ENCODE assay signal across 28 cellular contexts in the genomic region with DNA sequence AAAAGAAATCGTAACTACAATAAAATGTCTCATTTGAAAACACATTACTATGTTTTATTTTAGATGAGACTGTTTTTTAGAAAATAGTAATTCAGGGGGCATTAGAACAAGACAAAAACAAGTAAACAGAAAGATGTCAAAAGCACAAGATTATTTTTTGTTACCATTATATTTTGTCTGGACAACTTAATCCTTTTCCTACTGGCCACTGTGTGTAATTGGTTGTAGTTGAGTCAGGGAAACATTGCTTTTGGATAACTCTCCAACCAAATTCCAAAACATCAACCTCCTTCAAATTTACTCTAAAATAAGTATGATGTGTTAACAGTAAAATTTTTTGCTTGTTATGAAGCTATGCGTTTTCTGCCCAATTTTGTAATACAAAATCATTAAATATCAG.
"Had no signal": no experiment of that assay in that cellular context is flagged by ENCODE, and none has a peak within 500 bp of the region (broad histone marks: within the 10 kb centered on the region; RNA-seq: fewer than 3 reads in every experiment).

No MANE protein-coding gene starts in this region.

- H3K36me3 ChIP-seq: gastrocnemius medialis, heart left ventricle, ovary, sigmoid colon, spleen, tibial artery, upper lobe of right lung had no signal

- H3K27ac ChIP-seq: gastrocnemius medialis, heart left ventricle, hepatocyte, ovary, psoas muscle, spleen, testis, tibial artery, upper lobe of right lung, uterus had no signal

- H3K9me3 ChIP-seq: gastrocnemius medialis, heart left ventricle, mucosa of descending colon, ovary, psoas muscle, sigmoid colon, spleen, testis, tibial artery, upper lobe of right lung, uterus had no signal

- H3K4me3 ChIP-seq: gastrocnemius medialis, heart left ventricle, hepatocyte, lung, mucosa of descending colon, ovary, psoas muscle, sigmoid colon, spleen, testis, tibial artery, upper lobe of right lung, uterus had no signal

- H2AFZ ChIP-seq: hepatocyte had no signal

- H3K36me3 Mint-ChIP-seq: memory B cell; naive B cell; natural killer cell treated with Interleukin-12 subunit alpha and Interleukin-12 subunit beta and Interleukin-15 and Interleukin-18, amount 100 ng/mL, for 72 hours; stimulated activated memory B cell treated with anti-CD40 and anti-IgM and Interleukin-4, amounts not matched to agents 10 μg/mL and 1 μg/mL and 100 μg/mL, for 72 hours had no signal

- H3K27me3 ChIP-seq: ovary, testis, uterus had no signal

- H3K27ac Mint-ChIP-seq: effector memory CD8-positive, alpha-beta T cell; memory B cell; naive B cell; natural killer cell treated with Interleukin-12 subunit alpha and Interleukin-12 subunit beta and Interleukin-15 and Interleukin-18, amount 100 ng/mL, for 72 hours; stimulated activated memory B cell treated with anti-CD40 and anti-IgM and Interleukin-4, amounts not matched to agents 10 μg/mL and 1 μg/mL and 100 μg/mL, for 72 hours had no signal

- H3K9me3 Mint-ChIP-seq: effector memory CD8-positive, alpha-beta T cell; memory B cell; natural killer cell treated with Interleukin-12 subunit alpha and Interleukin-12 subunit beta and Interleukin-15 and Interleukin-18, amount 100 ng/mL, for 72 hours; stimulated activated memory B cell treated with anti-CD40 and anti-IgM and Interleukin-4, amounts not matched to agents 10 μg/mL and 1 μg/mL and 100 μg/mL, for 72 hours had no signal

- H3K4me2 ChIP-seq: hepatocyte had no signal

- H3K4me1 ChIP-seq: upper lobe of right lung, uterus had no signal

- H3K4me3 Mint-ChIP-seq: effector memory CD8-positive, alpha-beta T cell; memory B cell; naive B cell; natural killer cell treated with Interleukin-12 subunit alpha and Interleukin-12 subunit beta and Interleukin-15 and Interleukin-18, amount 100 ng/mL, for 72 hours; stimulated activated memory B cell treated with anti-CD40 and anti-IgM and Interleukin-4, amounts not matched to agents 10 μg/mL and 1 μg/mL and 100 μg/mL, for 72 hours had no signal

- H3K4me1 Mint-ChIP-seq: memory B cell; stimulated activated memory B cell treated with anti-CD40 and anti-IgM and Interleukin-4, amounts not matched to agents 10 μg/mL and 1 μg/mL and 100 μg/mL, for 72 hours had no signal

- DNase-seq: cortex of kidney; effector memory CD8-positive, alpha-beta T cell; foreskin fibroblast; gastrocnemius medialis; heart left ventricle; kidney; mucosa of descending colon; naive B cell; nucleus accumbens; ovary; posterior cingulate gyrus; psoas muscle; right cardiac atrium; sigmoid colon; spleen; stimulated activated CD4-positive, alpha-beta T cell treated with anti-CD3 and anti-CD28 coated beads, Interleukin-4, amount 100 ng/mL, for 4 hours; stimulated activated naive CD8-positive, alpha-beta T cell treated with anti-CD3 and anti-CD28 coated beads, Interleukin-15, Interleukin-2, amounts not matched to agents 100 U/mL and 50 U/mL, for 24 hours; substantia nigra; testis; tibial artery; upper lobe of right lung; uterus had no signal

- H3K79me2 ChIP-seq: hepatocyte had no signal

- ATAC-seq: effector memory CD8-positive, alpha-beta T cell; gastrocnemius medialis; heart left ventricle; left lobe of liver; mucosa of descending colon; natural killer cell treated with Interleukin-12 subunit alpha and Interleukin-12 subunit beta and Interleukin-15 and Interleukin-18, amount 100 ng/mL, for 72 hours; psoas muscle; right cardiac atrium; stimulated activated memory B cell treated with anti-CD40 and anti-IgM and Interleukin-4, amounts not matched to agents 10 μg/mL and 1 μg/mL and 100 μg/mL, for 72 hours; stimulated activated naive CD8-positive, alpha-beta T cell treated with anti-CD3 and anti-CD28 coated beads, Interleukin-15, Interleukin-2, amounts not matched to agents 100 U/mL and 50 U/mL, for 24 hours; upper lobe of right lung had no signal
